Comparison of ENCODE assay signal across 28 cellular contexts in the genomic region with DNA sequence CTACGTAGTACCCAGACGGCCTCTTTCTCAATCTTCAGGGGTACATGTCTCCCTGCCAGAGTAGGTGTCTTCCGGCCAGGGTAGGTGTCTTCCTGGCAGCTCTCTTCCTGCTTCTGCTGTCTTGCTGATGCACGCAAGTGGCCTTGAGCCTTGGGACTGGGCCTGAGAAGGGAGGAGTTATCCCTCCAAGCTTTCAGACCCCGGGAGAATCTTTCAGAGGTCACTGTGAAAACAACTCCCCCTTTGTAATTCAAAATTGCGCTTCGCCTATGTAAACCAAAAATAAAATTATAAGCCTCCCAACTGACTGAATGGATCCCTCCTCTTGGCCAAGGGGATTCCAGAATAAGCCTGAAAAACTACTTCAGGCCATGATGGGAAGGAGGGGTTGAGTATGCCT.
"Had no signal": no experiment of that assay in that cellular context is flagged by ENCODE, and none has a peak within 500 bp of the region (broad histone marks: within the 10 kb centered on the region; RNA-seq: fewer than 3 reads in every experiment).

No MANE protein-coding gene starts in this region.

- H3K9me3 Mint-ChIP-seq: natural killer cell; stimulated activated effector memory CD8-positive, alpha-beta T cell treated with anti-CD3 and anti-CD28 coated beads, Interleukin-12 subunit alpha, Interleukin-12 subunit beta, amount 100 ng/mL, for 72 hours; stimulated activated naive B cell treated with anti-CD40 and anti-IgM and Interleukin-4, amounts not matched to agents 10 μg/mL and 1 μg/mL and 100 μg/mL, for 72 hours; stimulated activated naive CD8-positive, alpha-beta T cell treated with anti-CD3 and anti-CD28 coated beads, Interleukin-15, Interleukin-2, amounts not matched to agents 100 ng/mL and 50 ng/mL, for 24 hours had no signal

- DNase-seq: natural killer cell; occipital lobe; posterior cingulate gyrus; psoas muscle; right cardiac atrium; stimulated activated CD4-positive, alpha-beta T cell treated with anti-CD3 and anti-CD28 coated beads, Interleukin-15, amount 100 ng/mL, for 24 hours; stimulated activated CD4-positive, alpha-beta T cell treated with anti-CD3 and anti-CD28 coated beads, Interleukin-2, amount 100 ng/mL, for 24 hours; stimulated activated CD4-positive, alpha-beta T cell treated with anti-CD3 and anti-CD28 coated beads, Interleukin-2, amount 100 ng/mL, for 48 hours; stimulated activated CD4-positive, alpha-beta T cell treated with anti-CD3 and anti-CD28 coated beads, Interleukin-4, amount 100 ng/mL, for 24 hours; stimulated activated naive B cell treated with anti-CD40 and anti-IgM and Interleukin-4, amounts not matched to agents 10 μg/mL and 1 μg/mL and 100 μg/mL, for 72 hours; stimulated activated naive CD4-positive, alpha-beta T cell treated with Interleukin-2 at 50 U/mL for 16 hours; stomach; thyroid gland; trophoblast cell; upper lobe of left lung had no signal

- H3K9me3 ChIP-seq: ovary, psoas muscle, stomach, thoracic aorta, thyroid gland, tibial nerve, upper lobe of left lung, vagina had no signal

- H3K4me1 ChIP-seq: parathyroid adenoma, psoas muscle, stomach, tibial nerve, upper lobe of left lung, vagina had no signal

- H3K4me3 Mint-ChIP-seq: natural killer cell; nephron; neural progenitor cell; stimulated activated effector memory CD8-positive, alpha-beta T cell treated with anti-CD3 and anti-CD28 coated beads, Interleukin-12 subunit alpha, Interleukin-12 subunit beta, amount 100 ng/mL, for 72 hours; stimulated activated naive B cell treated with anti-CD40 and anti-IgM and Interleukin-4, amounts not matched to agents 10 μg/mL and 1 μg/mL and 100 μg/mL, for 72 hours; stimulated activated naive CD8-positive, alpha-beta T cell treated with anti-CD3 and anti-CD28 coated beads, Interleukin-15, Interleukin-2, amounts not matched to agents 100 ng/mL and 50 ng/mL, for 24 hours had no signal

- H3K36me3 ChIP-seq: neural progenitor cell, ovary, stomach, thoracic aorta, thyroid gland, tibial nerve, upper lobe of left lung, vagina had no signal

- ATAC-seq: natural killer cell; psoas muscle; right cardiac atrium; sciatic nerve; stimulated activated effector memory CD8-positive, alpha-beta T cell treated with anti-CD3 and anti-CD28 coated beads, Interleukin-12 subunit alpha, Interleukin-12 subunit beta, amount 100 ng/mL, for 72 hours; stimulated activated naive B cell treated with anti-CD40 and anti-IgM and Interleukin-4, amounts not matched to agents 10 μg/mL and 1 μg/mL and 100 μg/mL, for 72 hours had no signal

- H3K4me3 ChIP-seq: neural progenitor cell, ovary, psoas muscle, skin epidermis, smooth muscle cell, stomach, thoracic aorta, thyroid gland, tibial nerve, upper lobe of left lung, vagina had no signal

- H3K4me2 ChIP-seq: neural progenitor cell, smooth muscle cell had no signal

- H2AFZ ChIP-seq: neural progenitor cell, parathyroid adenoma had no signal

- H3K27ac Mint-ChIP-seq: natural killer cell; nephron; neural progenitor cell; progenitor cell of endocrine pancreas; stimulated activated effector memory CD8-positive, alpha-beta T cell treated with anti-CD3 and anti-CD28 coated beads, Interleukin-12 subunit alpha, Interleukin-12 subunit beta, amount 100 ng/mL, for 72 hours; stimulated activated naive B cell treated with anti-CD40 and anti-IgM and Interleukin-4, amounts not matched to agents 10 μg/mL and 1 μg/mL and 100 μg/mL, for 72 hours; stimulated activated naive CD8-positive, alpha-beta T cell treated with anti-CD3 and anti-CD28 coated beads, Interleukin-15, Interleukin-2, amounts not matched to agents 100 ng/mL and 50 ng/mL, for 24 hours had no signal

- H3K9ac ChIP-seq: neural progenitor cell, parathyroid adenoma had no signal

- H3K27me3 Mint-ChIP-seq: progenitor cell of endocrine pancreas; stimulated activated naive CD8-positive, alpha-beta T cell treated with anti-CD3 and anti-CD28 coated beads, Interleukin-15, Interleukin-2, amounts not matched to agents 100 ng/mL and 50 ng/mL, for 24 hours had no signal

- H3K27ac ChIP-seq: neural progenitor cell, ovary, parathyroid adenoma, psoas muscle, skin epidermis, stomach, thoracic aorta, thyroid gland, tibial nerve, upper lobe of left lung, vagina had no signal

- H3K79me2 ChIP-seq: parathyroid adenoma had no signal

- H3K27me3 ChIP-seq: neural progenitor cell, ovary, stomach, thyroid gland, tibial nerve, upper lobe of left lung, vagina had no signal

- H3K4me1 Mint-ChIP-seq: natural killer cell; nephron; stimulated activated effector memory CD8-positive, alpha-beta T cell treated with anti-CD3 and anti-CD28 coated beads, Interleukin-12 subunit alpha, Interleukin-12 subunit beta, amount 100 ng/mL, for 72 hours had no signal

- H3K36me3 Mint-ChIP-seq: natural killer cell; neural progenitor cell; stimulated activated effector memory CD8-positive, alpha-beta T cell treated with anti-CD3 and anti-CD28 coated beads, Interleukin-12 subunit alpha, Interleukin-12 subunit beta, amount 100 ng/mL, for 72 hours; stimulated activated naive B cell treated with anti-CD40 and anti-IgM and Interleukin-4, amounts not matched to agents 10 μg/mL and 1 μg/mL and 100 μg/mL, for 72 hours had no signal
